In the genomic region with DNA sequence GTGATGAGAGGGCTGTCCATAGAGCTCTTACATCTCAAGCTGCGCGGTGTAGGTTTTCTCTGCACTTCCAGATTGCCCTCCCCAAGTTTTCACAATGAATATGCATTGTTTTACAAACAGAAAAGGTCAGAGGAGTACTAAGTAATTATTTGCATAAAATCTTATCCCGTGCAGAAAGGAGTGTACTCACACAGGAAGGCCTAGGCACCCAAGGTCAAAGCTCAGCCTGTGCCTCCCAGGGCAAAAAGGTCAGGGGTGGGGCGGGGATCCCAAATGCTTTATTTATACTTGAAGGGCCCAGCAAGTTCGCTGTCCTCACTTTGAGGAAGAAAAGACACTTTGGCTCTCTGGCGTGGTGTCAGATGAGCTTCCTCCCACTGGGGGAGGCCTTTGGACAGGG, we compare ENCODE assay signal across 22 cellular contexts. TPM values are rescaled to one million over a fixed set of nuclear protein-coding genes. Genes with fewer than 3 reads are reported as not detected.
A peak's percentile ranks its signal among the peaks of the same experiment; 100 is the strongest.
DNase-seq lines count a peak whose midpoint lies in the region; ATAC-seq, FAIRE-seq and TF ChIP-seq lines count a peak whose summit lies in the region.
"Had no signal": no experiment of that assay in that cellular context is flagged by ENCODE, and none has a peak within 500 bp of the region (broad histone marks: within the 10 kb centered on the region; RNA-seq: fewer than 3 reads in every experiment).

No MANE protein-coding gene starts in this region.

- no peaks in the 10 kb centered on the region for H3K27me3 ChIP-seq in HepG2 (ENCODE audit: control insufficient read depth in 1 of 2, insufficient read depth in 2 of 2, low read length in 2 of 2)
- H3K27me3 ChIP-seq: esophagus squamous epithelium had no signal

- peak overlapping the region; percentile 9 for H3K4me3 Mint-ChIP-seq in activated T-helper 2 cell treated with anti-CD3 and anti-CD28 coated beads, Interferon-gamma antibody, Interleukin-2, Interleukin-4, amounts not matched to agents 10 μg/mL and 5 μg/mL and 100 μg/mL, durations not matched to agents 14 hours and 24 hours and 36 hours (ENCODE audit: low read depth)
- peak overlapping the region; percentile 57 for H3K4me3 Mint-ChIP-seq in stimulated activated memory B cell treated with anti-CD40 and anti-IgM and Interleukin-4, amounts not matched to agents 10 μg/mL and 1 μg/mL and 100 μg/mL, for 72 hours

- peaks cover 27% of the 10 kb centered on the region for H3K36me3 Mint-ChIP-seq in activated T-helper 2 cell treated with anti-CD3 and anti-CD28 coated beads, Interferon-gamma antibody, Interleukin-2, Interleukin-4, amounts not matched to agents 10 μg/mL and 5 μg/mL and 100 μg/mL, durations not matched to agents 14 hours and 24 hours and 36 hours (ENCODE audit: low read depth)
- peaks cover 56% of the 10 kb centered on the region for H3K36me3 Mint-ChIP-seq in stimulated activated memory B cell treated with anti-CD40 and anti-IgM and Interleukin-4, amounts not matched to agents 10 μg/mL and 1 μg/mL and 100 μg/mL, for 72 hours

- no peaks in the 10 kb centered on the region for H3K27me3 Mint-ChIP-seq in activated T-helper 2 cell treated with anti-CD3 and anti-CD28 coated beads, Interferon-gamma antibody, Interleukin-2, Interleukin-4, amounts not matched to agents 10 μg/mL and 5 μg/mL and 100 μg/mL, durations not matched to agents 14 hours and 24 hours and 36 hours (ENCODE audit: low read depth)
- no peaks in the 10 kb centered on the region for H3K27me3 Mint-ChIP-seq in stimulated activated memory B cell treated with anti-CD40 and anti-IgM and Interleukin-4, amounts not matched to agents 10 μg/mL and 1 μg/mL and 100 μg/mL, for 72 hours

- peaks cover 43% of the 10 kb centered on the region for H3K4me1 Mint-ChIP-seq in activated T-helper 2 cell treated with anti-CD3 and anti-CD28 coated beads, Interferon-gamma antibody, Interleukin-2, Interleukin-4, amounts not matched to agents 10 μg/mL and 5 μg/mL and 100 μg/mL, durations not matched to agents 14 hours and 24 hours and 36 hours (ENCODE audit: low read depth)
- peaks cover 37% of the 10 kb centered on the region for H3K4me1 Mint-ChIP-seq in stimulated activated memory B cell treated with anti-CD40 and anti-IgM and Interleukin-4, amounts not matched to agents 10 μg/mL and 1 μg/mL and 100 μg/mL, for 72 hours

- H2AFZ ChIP-seq in HepG2 (ENCODE audit: low read length): no peak overlapping the region
- H2AFZ ChIP-seq: PC-9 had no signal

- peak; percentile 79 for ATAC-seq in HepG2
- ATAC-seq in stimulated activated memory B cell treated with anti-CD40 and anti-IgM and Interleukin-4, amounts not matched to agents 10 μg/mL and 1 μg/mL and 100 μg/mL, for 72 hours: peak; percentile 21

- FAIRE-seq in HepG2 (lab: Jason Lieb, UNC) (peak; percentile 72), GM19239 (lab: Jason Lieb, UNC) (no peak)

- no peak overlapping the region for H3K9ac ChIP-seq in HepG2 (ENCODE audit: insufficient read depth, low read depth, low read length)
- H3K9ac ChIP-seq: SK-N-SH had no signal

- H3K4me2 ChIP-seq in HepG2 (ENCODE audit: low read depth, low read length): peak overlapping the region; percentile 73
- H3K4me2 ChIP-seq: PC-9 had no signal

- peak overlapping the region; percentile 23 for H3K27ac Mint-ChIP-seq in activated T-helper 2 cell treated with anti-CD3 and anti-CD28 coated beads, Interferon-gamma antibody, Interleukin-2, Interleukin-4, amounts not matched to agents 10 μg/mL and 5 μg/mL and 100 μg/mL, durations not matched to agents 14 hours and 24 hours and 36 hours
- peak overlapping the region; percentile 76 for H3K27ac Mint-ChIP-seq in stimulated activated memory B cell treated with anti-CD40 and anti-IgM and Interleukin-4, amounts not matched to agents 10 μg/mL and 1 μg/mL and 100 μg/mL, for 72 hours

- CTCF ChIA-PET in HepG2 (lab: Yijun Ruan, JAX; ENCODE audit: low intra/inter-chr PET ratio, low total read pairs) (no interaction called here), GM10248 (lab: Yijun Ruan, JAX) (interaction anchor here (1.1 to 5.1 kb wide), 7 partner anchors 11 to 80 kb away, joined by 3 to 33 read pairs (median 3); no protein-coding TSS in a partner anchor)

- H3K9me3 ChIP-seq in HepG2 (ENCODE audit: low read length): no peaks in the 10 kb centered on the region
- H3K9me3 ChIP-seq: esophagus squamous epithelium, SK-N-SH had no signal

- H3K36me3 ChIP-seq in HepG2 (replicated peaks in 1 of 2; ENCODE audit: control insufficient read depth in 1 of 2, insufficient read depth in 2 of 2, low read length in 2 of 2): peaks cover 9 to 30% of the 10 kb centered on the region in 2 experiments

- no peak for TF ChIP-seq CTCF in HepG2 (CRISPR knock-in tag; IDR thresholded peaks at IDR 0.05)
- no peak for TF ChIP-seq CTCF in GM10248 (IDR thresholded peaks at IDR 0.05; ENCODE audit: control extremely low read depth, extremely low read depth, low read depth, missing control alignments)

- BruUV-seq in HepG2 (replicated peaks; lab: Mats Ljungman, UMichigan): no TSS peak

- no peak for TF ChIP-seq POLR2A in HepG2 (IDR thresholded peaks at IDR 0.05; ENCODE audit: insufficient read depth in 1 of 2, low read depth in 2 of 2, low read length in 2 of 2)

- WGBS in HepG2 (ENCODE audit: low lambda C conversion rate): 0% methylated on average over 4 of the region's 6 CpGs

- TF ChIP-seq EP300 in HepG2 (IDR thresholded peaks at IDR 0.05; ENCODE audit: low read depth in 2 of 2, low read length in 2 of 2) (peak in 1 of 2 experiments; percentile 92; a peak in 2 of 4 replicates), HepG2 (CRISPR knock-in tag; IDR thresholded peaks at IDR 0.05; ENCODE audit: borderline replicate concordance) (peak; percentile 65; the same call in 1 of the 2 replicates)

- peaks cover 5% of the 10 kb centered on the region; the same call in 1 of the 2 replicates for H4K20me1 ChIP-seq in HepG2 (ENCODE audit: insufficient read depth, low read length)

- DNase-seq in NK-92 treated with Interleukin-12 subunit alpha and Interleukin-12 subunit beta, amount 100 ng/mL, for 24 hours (lab: John Stamatoyannopoulos, UW): peak; percentile 51
- DNase-seq in NK-92 (lab: John Stamatoyannopoulos, UW; ENCODE audit: unreplicated experiment): no peak
- no peak for DNase-seq in activated T-helper 2 cell treated with anti-CD3 and anti-CD28 coated beads, Interferon-gamma antibody, Interleukin-2, Interleukin-4, amounts not matched to agents 10 μg/mL and 5 μg/mL and 100 μg/mL, durations not matched to agents 14 hours and 24 hours and 36 hours (ENCODE audit: low spot score)
- DNase-seq in HepG2 (ENCODE audit: low spot score): peak; percentile 93
- no peak for DNase-seq in GM19239 (ENCODE audit: insufficient read length, low spot score)
- DNase-seq in H4 (ENCODE audit: low spot score): no peak
- no peak for DNase-seq in GM10248 (ENCODE audit: extremely low spot score)
- DNase-seq: 8988T; activated CD8-positive, alpha-beta memory T cell treated with anti-CD3 and anti-CD28 coated beads, Interleukin-2, amount 50 U/mL, for 4 hours; activated naive CD4-positive, alpha-beta T cell treated with Interleukin-2 at 50 U/mL for 16 hours; DMS 273 treated with DMSO at 0.1 percent for 48 hours; esophagus squamous epithelium; glutamatergic neuron; GOT3; midbrain; NCI-H2029 treated with DMSO at 0.1 percent for 48 hours; PC-9; SK-N-SH; stimulated activated CD4-positive, alpha-beta T cell treated with anti-CD3 and anti-CD28 coated beads, Interleukin-4, amount 100 ng/mL, for 4 hours; stimulated activated CD8-positive, alpha-beta memory T cell treated with anti-CD3 and anti-CD28 coated beads, Interleukin-4, amount 100 ng/mL, for 48 hours; T1000 had no signal

- H3K4me3 ChIP-seq in HepG2 (replicated peaks in 1 of 3; ENCODE audit: insufficient read depth in 1 of 3, low read depth in 2 of 3, low read length in 3 of 3): peak overlapping the region; percentile 1 to 57 (median 10); a peak in 2 of 6 replicates
- H3K4me3 ChIP-seq: esophagus squamous epithelium, PC-9 had no signal

- no peaks in the 10 kb centered on the region for H3K9me3 Mint-ChIP-seq in activated T-helper 2 cell treated with anti-CD3 and anti-CD28 coated beads, Interferon-gamma antibody, Interleukin-2, Interleukin-4, amounts not matched to agents 10 μg/mL and 5 μg/mL and 100 μg/mL, durations not matched to agents 14 hours and 24 hours and 36 hours
- H3K9me3 Mint-ChIP-seq in stimulated activated memory B cell treated with anti-CD40 and anti-IgM and Interleukin-4, amounts not matched to agents 10 μg/mL and 1 μg/mL and 100 μg/mL, for 72 hours: no peaks in the 10 kb centered on the region

- H3K4me1 ChIP-seq in HepG2 (ENCODE audit: insufficient read depth, low read length): peaks cover 62% of the 10 kb centered on the region

- peaks cover 18% of the 10 kb centered on the region for H3K79me2 ChIP-seq in HepG2 (ENCODE audit: insufficient read depth, low read length)

- in situ Hi-C loops in HepG2 (cut with HindIII; ENCODE audit: extremely low pct_ligation_motif_present, low pct_unique_long_range_greater_than_20kb): no loop called here

- no peak for TF ChIP-seq RAD21 in HepG2 (CRISPR knock-in tag; IDR thresholded peaks at IDR 0.05)

- peak overlapping the region; percentile 85 for H3K27ac ChIP-seq in HepG2 (ENCODE audit: extremely low read length, insufficient read depth, low read length)
- H3K27ac ChIP-seq: PC-9 had no signal

- intact Hi-C loops in activated T-helper 2 cell treated with anti-CD3 and anti-CD28 coated beads, Interferon-gamma antibody, Interleukin-2, Interleukin-4, amounts not matched to agents 10 μg/mL and 5 μg/mL and 100 μg/mL, durations not matched to agents 14 hours and 24 hours and 36 hours (cut with micrococcal nuclease): no loop called here
- intact Hi-C loops in HepG2 (cut with micrococcal nuclease; ENCODE audit: unreplicated experiment): loop anchor here (1.0 to 5.0 kb wide), 2 partner anchors 80 to 93 kb away; partner anchors contain the start of gene RCAN1

- POLR2A ChIA-PET in HepG2 (lab: Yijun Ruan, JAX): interaction anchor here (1.0 to 6.7 kb wide), 9 partner anchors 13 to 501 kb away, joined by 3 to 120 read pairs (median 3); no protein-coding TSS in a partner anchor
- POLR2A ChIA-PET in GM10248 (lab: Yijun Ruan, JAX): interaction anchor here (0.6 to 0.8 kb wide), 2 partner anchors 12 to 21 kb away, joined by 3 read pairs; no protein-coding TSS in a partner anchor

RNA-seq across cellular contexts. Expression of gene KCNE1, which starts 10.3 kb away (rescaled TPM):
- 0.37 and 0.46 TPM in 2 replicates for total RNA-seq in activated T-helper 2 cell treated with anti-CD3 and anti-CD28 coated beads, Interferon-gamma antibody, Interleukin-2, Interleukin-4, amounts not matched to agents 10 μg/mL and 5 μg/mL and 100 μg/mL, durations not matched to agents 14 hours and 24 hours and 36 hours
- 0.35 TPM in 1 of 2 replicates, not detected in the other for total RNA-seq in HepG2 (2016; rRNA removed; fragmentation: Illumina TruSeq; extraction: Trizol)
- not detected in 2 replicates for total RNA-seq in HepG2 (2016; cell fraction: cytosol; rRNA removed; fragmentation: Illumina TruSeq; extraction: Trizol; ENCODE audit: low read depth)
- 0.22 TPM in 1 of 2 replicates, not detected in the other for total RNA-seq in HepG2 (2016; cell fraction: insoluble cytoplasmic fraction; rRNA removed; fragmentation: Illumina TruSeq; extraction: Trizol)
- total RNA-seq in HepG2 (2016; cell fraction: membrane; rRNA removed; fragmentation: Illumina TruSeq; extraction: Trizol): not detected in 2 replicates
- 0.50 and 0.84 TPM in 2 replicates for total RNA-seq in HepG2 (2016; cell fraction: nucleus; rRNA removed; fragmentation: Illumina TruSeq; extraction: Trizol)
- not detected in 2 replicates for polyA plus RNA-seq in HepG2 (2011; rRNA removed)
- polyA plus RNA-seq in HepG2 (2011; cell fraction: cytosol; rRNA removed): not detected in 2 replicates
- 0.16 and 0.17 TPM in 2 replicates for polyA plus RNA-seq in HepG2 (2011; cell fraction: nucleus; rRNA removed)
- polyA plus RNA-seq in HepG2 (2012): not detected in 2 replicates
- not detected in 2 replicates for polyA plus RNA-seq in HepG2 (2016; cell fraction: cytosol; fragmentation: Illumina TruSeq; extraction: Trizol; ENCODE audit: low read depth)
- polyA plus RNA-seq in HepG2 (2016; cell fraction: insoluble cytoplasmic fraction; fragmentation: Illumina TruSeq; extraction: Trizol; ENCODE audit: low read depth): not detected in 2 replicates
- polyA plus RNA-seq in HepG2 (2016; cell fraction: membrane; fragmentation: Illumina TruSeq; extraction: Trizol; ENCODE audit: low read depth): not detected in 2 replicates
- not detected in 2 replicates for polyA plus RNA-seq in HepG2 (2016; cell fraction: nucleus; fragmentation: Illumina TruSeq; extraction: Trizol; ENCODE audit: insufficient read depth, low read depth)
- polyA minus RNA-seq in HepG2 (2011; rRNA and poly(A)+ RNA removed; ENCODE audit: low replicate concordance): not detected in 2 replicates
- polyA minus RNA-seq in HepG2 (2011; cell fraction: cytosol; rRNA and poly(A)+ RNA removed): not detected in 2 replicates
- polyA minus RNA-seq in HepG2 (2011; cell fraction: nucleus; rRNA and poly(A)+ RNA removed): 1.1 and 1.4 TPM in 2 replicates
- not detected in 2 replicates for total RNA-seq in H4 (2014; rRNA removed; shearing (Covaris generic))

Comparison
In these comparisons a context has a peak if more than half of its experiments do, and no peak if none do; other contexts are left out.
1. DNase-seq: peak in NK-92 treated with Interleukin-12 subunit alpha and Interleukin-12 subunit beta, amount 100 ng/mL, for 24 hours (single experiment) and HepG2 (single experiment); none in NK-92 (single experiment), activated T-helper 2 cell treated with anti-CD3 and anti-CD28 coated beads, Interferon-gamma antibody, Interleukin-2, Interleukin-4, amounts not matched to agents 10 μg/mL and 5 μg/mL and 100 μg/mL, durations not matched to agents 14 hours and 24 hours and 36 hours (single experiment), GM19239 (single experiment), H4 (single experiment) and GM10248 (single experiment).